39 cellular contexts compared by ENCODE assay signal in the genomic region with DNA sequence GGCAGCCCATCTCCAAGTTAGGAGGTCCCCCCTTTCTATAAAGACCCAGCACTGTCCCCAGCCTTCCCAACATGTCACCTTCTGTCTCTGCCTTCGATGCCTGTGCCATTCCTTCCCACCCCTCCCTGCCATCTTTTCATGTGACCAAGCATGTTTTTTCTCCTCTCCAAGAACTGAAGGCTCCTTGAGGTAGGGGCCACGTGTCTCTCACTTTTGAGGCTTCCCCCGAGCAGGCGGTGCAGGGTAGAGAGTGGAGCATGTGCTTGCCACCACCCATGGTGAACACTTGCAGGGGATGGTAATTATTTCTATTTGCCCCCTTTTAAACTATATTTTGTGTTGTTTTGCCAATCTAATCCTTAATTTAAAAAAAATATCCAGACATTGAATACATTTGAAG.
"Had no signal": no experiment of that assay in that cellular context is flagged by ENCODE, and none has a peak within 500 bp of the region (broad histone marks: within the 10 kb centered on the region; RNA-seq: fewer than 3 reads in every experiment).

No MANE protein-coding gene starts in this region.

- H3K9me3 ChIP-seq: adrenal gland, ascending aorta, body of pancreas, breast epithelium had no signal

- H3K27ac Mint-ChIP-seq: activated naive CD4-positive, alpha-beta T cell treated with anti-CD3 and anti-CD28 coated beads for 36 hours; activated naive CD4-positive, alpha-beta T cell treated with anti-CD3 and anti-CD28 coated beads, Interleukin-2, amount 10 ng/mL, durations not matched to agents 7 days and 5 days; activated naive CD4-positive, alpha-beta T cell treated with anti-CD3 and anti-CD28 coated beads, Interleukin-2, amount 50 U/mL, for 24 hours; activated naive CD4-positive, alpha-beta T cell treated with anti-CD3 and anti-CD28 coated beads, Interleukin-2, amount 50 U/mL, for 72 hours; activated naive CD8-positive, alpha-beta T cell; activated naive CD8-positive, alpha-beta T cell treated with anti-CD3 and anti-CD28 coated beads for 36 hours; activated naive CD8-positive, alpha-beta T cell treated with anti-CD3 and anti-CD28 coated beads, Interleukin-2, amount 10 ng/mL, durations not matched to agents 7 days and 5 days; activated T-cell treated with anti-CD3 and anti-CD28 coated beads, Interleukin-2, amount 50 U/mL, for 24 hours; activated T-cell treated with anti-CD3 and anti-CD28 coated beads, Interleukin-2, amount 50 U/mL, for 72 hours; activated T-helper 1 cell treated with anti-CD3 and anti-CD28 coated beads, Interleukin-12 subunit alpha, Interleukin-12 subunit beta, Interleukin-2, Interleukin-4 antibody, amounts not matched to agents 30 ng/mL and 10 ng/mL and 1 ng/mL, durations not matched to agents 14 hours and 24 hours and 36 hours; activated T-helper 17 cell treated with anti-CD3 and anti-CD28 coated beads, Interleukin-2, amount 50 U/mL, for 72 hours; activated T-helper 2 cell treated with anti-CD3 and anti-CD28 coated beads, Interferon-gamma antibody, Interleukin-2, Interleukin-4, amounts not matched to agents 10 μg/mL and 5 μg/mL and 100 μg/mL, durations not matched to agents 14 hours and 24 hours and 36 hours; brain had no signal

- H3K4me3 Mint-ChIP-seq: activated naive CD4-positive, alpha-beta T cell treated with anti-CD3 and anti-CD28 coated beads for 36 hours; activated naive CD4-positive, alpha-beta T cell treated with anti-CD3 and anti-CD28 coated beads, Interleukin-2, amount 10 ng/mL, durations not matched to agents 7 days and 5 days; activated naive CD4-positive, alpha-beta T cell treated with anti-CD3 and anti-CD28 coated beads, Interleukin-2, amount 50 U/mL, for 24 hours; activated naive CD8-positive, alpha-beta T cell; activated naive CD8-positive, alpha-beta T cell treated with anti-CD3 and anti-CD28 coated beads for 36 hours; activated naive CD8-positive, alpha-beta T cell treated with anti-CD3 and anti-CD28 coated beads, Interleukin-2, amount 10 ng/mL, durations not matched to agents 7 days and 5 days; activated T-cell treated with anti-CD3 and anti-CD28 coated beads, Interleukin-2, amount 50 U/mL, for 24 hours; activated T-cell treated with anti-CD3 and anti-CD28 coated beads, Interleukin-2, amount 50 U/mL, for 4 hours; activated T-cell treated with anti-CD3 and anti-CD28 coated beads, Interleukin-2, amount 50 U/mL, for 72 hours; activated T-helper 1 cell treated with anti-CD3 and anti-CD28 coated beads, Interleukin-12 subunit alpha, Interleukin-12 subunit beta, Interleukin-2, Interleukin-4 antibody, amounts not matched to agents 30 ng/mL and 10 ng/mL and 1 ng/mL, durations not matched to agents 14 hours and 24 hours and 36 hours; activated T-helper 17 cell treated with anti-CD3 and anti-CD28 coated beads, Interleukin-2, amount 50 U/mL, for 72 hours; brain; central memory CD8-positive, alpha-beta T cell had no signal

- H3K27me3 ChIP-seq: adrenal gland, ascending aorta, body of pancreas, brain microvascular endothelial cell, breast epithelium, cardiac muscle cell had no signal

- FAIRE-seq: astrocyte, bronchial epithelial cell had no signal

- H3K36me3 Mint-ChIP-seq: activated naive CD4-positive, alpha-beta T cell treated with anti-CD3 and anti-CD28 coated beads, Interleukin-2, amount 10 ng/mL, durations not matched to agents 7 days and 5 days; activated naive CD4-positive, alpha-beta T cell treated with anti-CD3 and anti-CD28 coated beads, Interleukin-2, amount 50 U/mL, for 24 hours; activated naive CD4-positive, alpha-beta T cell treated with anti-CD3 and anti-CD28 coated beads, Interleukin-2, amount 50 U/mL, for 72 hours; activated naive CD8-positive, alpha-beta T cell; activated naive CD8-positive, alpha-beta T cell treated with anti-CD3 and anti-CD28 coated beads for 36 hours; activated naive CD8-positive, alpha-beta T cell treated with anti-CD3 and anti-CD28 coated beads, Interleukin-2, amount 10 ng/mL, durations not matched to agents 7 days and 5 days; brain had no signal

- H3K9me3 Mint-ChIP-seq: activated naive CD4-positive, alpha-beta T cell treated with anti-CD3 and anti-CD28 coated beads for 36 hours; activated naive CD4-positive, alpha-beta T cell treated with anti-CD3 and anti-CD28 coated beads, Interleukin-2, amount 10 ng/mL, durations not matched to agents 7 days and 5 days; activated naive CD4-positive, alpha-beta T cell treated with anti-CD3 and anti-CD28 coated beads, Interleukin-2, amount 50 U/mL, for 24 hours; activated naive CD8-positive, alpha-beta T cell treated with anti-CD3 and anti-CD28 coated beads for 36 hours; activated naive CD8-positive, alpha-beta T cell treated with anti-CD3 and anti-CD28 coated beads, Interleukin-2, amount 10 ng/mL, durations not matched to agents 7 days and 5 days; activated T-cell treated with anti-CD3 and anti-CD28 coated beads, Interleukin-2, amount 50 U/mL, for 24 hours; activated T-cell treated with anti-CD3 and anti-CD28 coated beads, Interleukin-2, amount 50 U/mL, for 4 hours; activated T-cell treated with anti-CD3 and anti-CD28 coated beads, Interleukin-2, amount 50 U/mL, for 72 hours; activated T-helper 1 cell treated with anti-CD3 and anti-CD28 coated beads, Interleukin-12 subunit alpha, Interleukin-12 subunit beta, Interleukin-2, Interleukin-4 antibody, amounts not matched to agents 30 ng/mL and 10 ng/mL and 1 ng/mL, durations not matched to agents 14 hours and 24 hours and 36 hours; activated T-helper 17 cell treated with anti-CD3 and anti-CD28 coated beads, Interleukin-2, amount 50 U/mL, for 72 hours; activated T-helper 2 cell treated with anti-CD3 and anti-CD28 coated beads, Interferon-gamma antibody, Interleukin-2, Interleukin-4, amounts not matched to agents 10 μg/mL and 5 μg/mL and 100 μg/mL, durations not matched to agents 14 hours and 24 hours and 36 hours; central memory CD8-positive, alpha-beta T cell had no signal

- H3K4me3 ChIP-seq: adrenal gland, ascending aorta, body of pancreas, breast epithelium, cardiac muscle cell had no signal

- H3K36me3 ChIP-seq: adrenal gland, ascending aorta, brain microvascular endothelial cell, breast epithelium, cardiac muscle cell had no signal

- ATAC-seq: activated naive CD4-positive, alpha-beta T cell treated with anti-CD3 and anti-CD28 coated beads, Interleukin-2, amount 50 U/mL, for 72 hours; activated T-cell treated with anti-CD3 and anti-CD28 coated beads, Interleukin-2, amount 50 U/mL, for 4 hours; activated T-cell treated with anti-CD3 and anti-CD28 coated beads, Interleukin-2, amount 50 U/mL, for 72 hours; activated T-helper 17 cell treated with anti-CD3 and anti-CD28 coated beads, Interleukin-2, amount 50 U/mL, for 72 hours; body of pancreas had no signal

- H3K4me1 ChIP-seq: adrenal gland, ascending aorta, body of pancreas, breast epithelium had no signal

- DNase-seq: activated effector memory CD4-positive, alpha-beta T cell treated with anti-CD3 and anti-CD28 coated beads, Interleukin-2, amount 50 U/mL, for 16 hours; activated effector memory CD4-positive, alpha-beta T cell treated with Interleukin-2 at 50 U/mL for 16 hours; activated gamma-delta T cell; activated gamma-delta T cell treated with Interleukin-2 at 50 U/mL for 16 hours; activated naive CD4-positive, alpha-beta T cell; activated naive CD4-positive, alpha-beta T cell treated with anti-CD3 and anti-CD28 coated beads for 36 hours; activated naive CD4-positive, alpha-beta T cell treated with anti-CD3 and anti-CD28 coated beads, Interleukin-2, amount 10 ng/mL, durations not matched to agents 7 days and 5 days; activated naive CD4-positive, alpha-beta T cell treated with anti-CD3 and anti-CD28 coated beads, Interleukin-2, amount 50 U/mL, for 16 hours; activated naive CD4-positive, alpha-beta T cell treated with Interleukin-2 at 50 U/mL for 16 hours; activated naive CD8-positive, alpha-beta T cell treated with anti-CD3 and anti-CD28 coated beads for 36 hours; activated naive CD8-positive, alpha-beta T cell treated with anti-CD3 and anti-CD28 coated beads, Interleukin-2, amount 10 ng/mL, durations not matched to agents 7 days and 5 days; activated T-cell treated with anti-CD3 and anti-CD28 coated beads, Interleukin-2, amount 50 U/mL, for 1 hour; activated T-cell treated with anti-CD3 and anti-CD28 coated beads, Interleukin-2, amount 50 U/mL, for 24 hours; activated T-cell treated with anti-CD3 and anti-CD28 coated beads, Interleukin-2, amount 50 U/mL, for 4 hours; activated T-cell treated with anti-CD3 and anti-CD28 coated beads, Interleukin-2, amount 50 U/mL, for 48 hours; activated T-cell treated with anti-CD3 and anti-CD28 coated beads, Interleukin-2, amount 50 U/mL, for 72 hours; amniotic stem cell; amygdala; anterior cingulate cortex; aorta; body of pancreas; brain microvascular endothelial cell; caudate nucleus; central memory CD4-positive, alpha-beta T cell; cerebellar nuclear complex had no signal

- H3K27ac ChIP-seq: adrenal gland, ascending aorta, body of pancreas, brain microvascular endothelial cell, breast epithelium, cardiac muscle cell had no signal

- H3K4me1 Mint-ChIP-seq: activated naive CD4-positive, alpha-beta T cell treated with anti-CD3 and anti-CD28 coated beads, Interleukin-2, amount 10 ng/mL, durations not matched to agents 7 days and 5 days; activated naive CD4-positive, alpha-beta T cell treated with anti-CD3 and anti-CD28 coated beads, Interleukin-2, amount 50 U/mL, for 24 hours; activated naive CD8-positive, alpha-beta T cell treated with anti-CD3 and anti-CD28 coated beads for 36 hours; activated naive CD8-positive, alpha-beta T cell treated with anti-CD3 and anti-CD28 coated beads, Interleukin-2, amount 10 ng/mL, durations not matched to agents 7 days and 5 days; activated T-helper 17 cell treated with anti-CD3 and anti-CD28 coated beads, Interleukin-2, amount 50 U/mL, for 72 hours; central memory CD8-positive, alpha-beta T cell had no signal
